In genomic region chr1:167829868-167830267, GRCh38 we compare ENCODE assay signal across 17 cellular contexts.
DNase-seq lines count a peak whose midpoint lies in the region; ATAC-seq, FAIRE-seq and TF ChIP-seq lines count a peak whose summit lies in the region.
"Had no signal": no experiment of that assay in that cellular context is flagged by ENCODE, and none has a peak within 500 bp of the region (broad histone marks: within the 10 kb centered on the region; RNA-seq: fewer than 3 reads in every experiment).

No MANE protein-coding gene starts in this region.

- BruUV-seq in HCT116 (replicated peaks; lab: Mats Ljungman, UMichigan): no TSS peak

- no peak overlapping the region for H3K27ac Mint-ChIP-seq in astrocyte (ENCODE audit: unreplicated experiment)
- H3K27ac Mint-ChIP-seq: T-helper 17 cell had no signal

- TF ChIP-seq RAD21 in HCT116 (IDR thresholded peaks at IDR 0.05; ENCODE audit: low read depth): no peak

- H3K9ac ChIP-seq in HCT116 (ENCODE audit: low read length) (no peak overlapping the region), astrocyte (ENCODE audit: low read length) (no peak overlapping the region)
- H3K9ac ChIP-seq: BLaER1 treated with 17β-estradiol and CSF1 and Interleukin-3, amounts not matched to agents 10 nM and 100 nM had no signal

- no peaks in the 10 kb centered on the region for H3K36me3 Mint-ChIP-seq in astrocyte (ENCODE audit: low read depth, unreplicated experiment)

- TF ChIP-seq CTCF in HCT116 (IDR thresholded peaks at IDR 0.05 in 2 of 3, conservative IDR thresholded peaks at IDR 0.05 in 1 of 3; ENCODE audit: borderline replicate concordance in 1 of 3, insufficient read depth in 1 of 3, low read depth in 2 of 3, low read length in 2 of 3) (no peak), astrocyte (IDR thresholded peaks at IDR 0.05; ENCODE audit: insufficient read depth, low read depth, low read length) (no peak), fibroblast of pulmonary artery (IDR thresholded peaks at IDR 0.05; ENCODE audit: low read length, missing control alignments) (no peak), gastrocnemius medialis (IDR thresholded peaks at IDR 0.05 in 4 of 5, conservative IDR thresholded peaks at IDR 0.05 in 1 of 5) (no peak)

- H3K27ac ChIP-seq in HCT116 (ENCODE audit: low read depth, low read length) (no peak overlapping the region), astrocyte (ENCODE audit: low read depth, low read length) (no peak overlapping the region), gastrocnemius medialis (no peak overlapping the region)
- H3K27ac ChIP-seq: BLaER1 treated with 17β-estradiol and CSF1 and Interleukin-3, amounts not matched to agents 10 nM and 100 nM had no signal

- H3K79me2 ChIP-seq in HCT116 (ENCODE audit: insufficient read depth, low read length): no peaks in the 10 kb centered on the region
- H3K79me2 ChIP-seq in astrocyte (ENCODE audit: insufficient read depth, low read length): no peaks in the 10 kb centered on the region

- in situ Hi-C loops in gastrocnemius medialis (cut with MboI; ENCODE audit: low sequenced_read_pairs in 4 of 4): no loop called here

- no peaks in the 10 kb centered on the region for H3K27me3 ChIP-seq in HCT116 (ENCODE audit: insufficient read depth, low read length)
- no peaks in the 10 kb centered on the region for H3K27me3 ChIP-seq in astrocyte (ENCODE audit: insufficient read depth, low read length)
- H3K27me3 ChIP-seq in gastrocnemius medialis: no peaks in the 10 kb centered on the region
- H3K27me3 ChIP-seq: BLaER1 treated with 17β-estradiol and CSF1 and Interleukin-3, amounts not matched to agents 10 nM and 100 nM had no signal

- H3K27me3 Mint-ChIP-seq in astrocyte (ENCODE audit: low read depth, unreplicated experiment): peaks cover 6% of the 10 kb centered on the region

- H3K36me3 ChIP-seq in HCT116 (ENCODE audit: control insufficient read depth in 1 of 2, insufficient read depth in 2 of 2, low read length in 2 of 2) (no peaks in the 10 kb centered on the region), astrocyte (ENCODE audit: insufficient read depth, low read length) (no peaks in the 10 kb centered on the region), gastrocnemius medialis (no peaks in the 10 kb centered on the region)
- H3K36me3 ChIP-seq: BLaER1 treated with 17β-estradiol and CSF1 and Interleukin-3, amounts not matched to agents 10 nM and 100 nM had no signal

- no peak for ATAC-seq in HCT116
- no peak for ATAC-seq in HG03095 (IDR thresholded peaks at IDR 0.05; ENCODE audit: unreplicated experiment)
- no peak for ATAC-seq in gastrocnemius medialis
- ATAC-seq: T-helper 17 cell had no signal

- FAIRE-seq in astrocyte (lab: Jason Lieb, UNC): no peak
- FAIRE-seq: RCC 7860 had no signal

- no peaks in the 10 kb centered on the region for H3K9me3 Mint-ChIP-seq in astrocyte (ENCODE audit: unreplicated experiment)

- DNase-seq in HCT116 (ENCODE audit: low read depth, low spot score) (no peak), NCI-H1105 (lab: John Stamatoyannopoulos, UW) (peak; percentile 17), astrocyte (ENCODE audit: low read depth) (peak; percentile 13), fibroblast of pulmonary artery (ENCODE audit: low read depth) (peak; percentile 22), superior temporal gyrus (ENCODE audit: extremely low spot score) (no peak), gastrocnemius medialis (no peak), NOMO-1 treated with dmso at 0.1 percent for 144 hours (lab: John Stamatoyannopoulos, UW; ENCODE audit: unreplicated experiment) (no peak)
- DNase-seq: H7, KBM-7, NCI-H1092, NCI-H187 treated with DMSO at 0.1 percent for 48 hours, NCI-H226, SHP77, T-helper 17 cell had no signal

- H2AFZ ChIP-seq in HCT116 (ENCODE audit: low read depth, low read length, poor library complexity, severe bottlenecking): peak overlapping the region; percentile 54
- H2AFZ ChIP-seq in astrocyte (ENCODE audit: low read depth, low read length): no peak overlapping the region

- no peaks in the 10 kb centered on the region for H4K20me1 ChIP-seq in HCT116 (ENCODE audit: insufficient read depth)
- no peaks in the 10 kb centered on the region for H4K20me1 ChIP-seq in astrocyte (ENCODE audit: insufficient read depth, low read length)
- H4K20me1 ChIP-seq: BLaER1 treated with 17β-estradiol and CSF1 and Interleukin-3, amounts not matched to agents 10 nM and 100 nM had no signal

- RAD21 ChIA-PET in HCT116 (lab: Charles Lee; ENCODE audit: low non-redundant PET in 1 of 2, low total read pairs in 2 of 2, uncharacterized antibody in 2 of 2, unreplicated experiment in 2 of 2): no interaction called here

- CTCF ChIA-PET in HCT116 (lab: Charles Lee): no interaction called here

- no peak for TF ChIP-seq POLR2A in HCT116 (IDR thresholded peaks at IDR 0.05; ENCODE audit: borderline replicate concordance, extremely low read depth, insufficient read depth, insufficient read length)
- no peak for TF ChIP-seq POLR2A in gastrocnemius medialis (IDR thresholded peaks at IDR 0.05)

- H3K4me1 Mint-ChIP-seq in astrocyte (ENCODE audit: low read depth, unreplicated experiment): peaks cover 10% of the 10 kb centered on the region
- H3K4me1 Mint-ChIP-seq: T-helper 17 cell had no signal

- POLR2A ChIA-PET in HCT116 (lab: Charles Lee): interaction anchor here (0.7 kb wide), 1 partner anchor 114 kb away, joined by 3 read pairs; no protein-coding TSS in a partner anchor

- H3K9me2 ChIP-seq in HCT116 (ENCODE audit: insufficient read depth): no peaks in the 10 kb centered on the region

- intact Hi-C loops in HCT116 (cut with micrococcal nuclease): no loop called here
- intact Hi-C loops in gastrocnemius medialis (cut with DNase I; ENCODE audit: low total_unique reads): no loop called here

- H3K4me3 ChIP-seq in HCT116 (replicated peaks in 1 of 2; ENCODE audit: low read depth in 1 of 2, low read length in 2 of 2) (no peak overlapping the region), astrocyte (ENCODE audit: insufficient read depth, low read depth, low read length) (no peak overlapping the region), fibroblast of pulmonary artery (replicated peaks; ENCODE audit: low read depth, low read length) (no peak overlapping the region), gastrocnemius medialis (no peak overlapping the region)
- H3K4me3 ChIP-seq: BLaER1 treated with 17β-estradiol and CSF1 and Interleukin-3, amounts not matched to agents 10 nM and 100 nM had no signal

- H3K9me3 ChIP-seq in HCT116 (ENCODE audit: control insufficient read depth in 1 of 2, insufficient read depth in 1 of 2, low read depth in 1 of 2, low read length in 2 of 2): no peaks in the 10 kb centered on the region
- no peaks in the 10 kb centered on the region for H3K9me3 ChIP-seq in astrocyte (ENCODE audit: insufficient read depth, low read depth, low read length)
- H3K9me3 ChIP-seq in gastrocnemius medialis: no peaks in the 10 kb centered on the region

- H3K4me2 ChIP-seq in HCT116 (ENCODE audit: low read length): no peak overlapping the region
- H3K4me2 ChIP-seq in astrocyte (ENCODE audit: low read length): no peak overlapping the region
- H3K4me2 ChIP-seq: BLaER1 treated with 17β-estradiol and CSF1 and Interleukin-3, amounts not matched to agents 10 nM and 100 nM had no signal

- no peak overlapping the region for H3K4me3 Mint-ChIP-seq in astrocyte (ENCODE audit: unreplicated experiment)
- H3K4me3 Mint-ChIP-seq: T-helper 17 cell had no signal

- H3K4me1 ChIP-seq in HCT116 (ENCODE audit: control insufficient read depth in 1 of 2, insufficient read depth in 2 of 2, low read length in 2 of 2) (peaks cover 0 to 4% of the 10 kb centered on the region in 2 experiments; a peak in 1 of 4 replicates), astrocyte (ENCODE audit: insufficient read depth, low read length) (no peaks in the 10 kb centered on the region), gastrocnemius medialis (no peaks in the 10 kb centered on the region)

TF ChIP-seq in HCT116, 20 proteins besides CTCF, POLR2A, EP300 and RAD21:
- TF ChIP-seq FOSL1 (IDR thresholded peaks at IDR 0.05; ENCODE audit: low read depth) (no peak), EGR1 (IDR thresholded peaks at IDR 0.05; ENCODE audit: low read depth) (no peak), SRF (IDR thresholded peaks at IDR 0.05; ENCODE audit: low read depth) (no peak), REST (IDR thresholded peaks at IDR 0.05; ENCODE audit: low read depth) (no peak), MAX (IDR thresholded peaks at IDR 0.05) (no peak), EZH2 (IDR thresholded peaks at IDR 0.05) (no peak), CEBPB (IDR thresholded peaks at IDR 0.05; ENCODE audit: low read depth) (no peak)

Comparison
In these comparisons a context has a peak if more than half of its experiments do, and no peak if none do; other contexts are left out.
1. DNase-seq: peak in NCI-H1105 (single experiment), astrocyte (single experiment) and fibroblast of pulmonary artery (single experiment); none in HCT116 (single experiment), superior temporal gyrus (single experiment), gastrocnemius medialis (0 of 2) and NOMO-1 treated with dmso at 0.1 percent for 144 hours (single experiment).